ENCODE assay signal across 22 cellular contexts in genomic region chr4:93529692-93530091, GRCh38.
DNase-seq lines count a peak whose midpoint lies in the region; ATAC-seq and TF ChIP-seq lines count a peak whose summit lies in the region.
"Had no signal": no experiment of that assay in that cellular context is flagged by ENCODE, and none has a peak within 500 bp of the region (broad histone marks: within the 10 kb centered on the region; RNA-seq: fewer than 3 reads in every experiment).

No MANE protein-coding gene starts in this region.

- H3K27ac ChIP-seq in neural cell (ENCODE audit: low read length) = peak overlapping the region; percentile 36
- H3K27ac ChIP-seq: 22Rv1, BLaER1, C4-2B had no signal

- no peaks in the 10 kb centered on the region for H4K20me1 ChIP-seq in neural cell (ENCODE audit: insufficient read depth)
- H4K20me1 ChIP-seq: BLaER1 had no signal

- no peak for ATAC-seq in GM19395 (IDR thresholded peaks at IDR 0.05; ENCODE audit: unreplicated experiment)
- ATAC-seq: CD8-positive, alpha-beta T cell; GM12878; GM23338 had no signal

- H3K27me3 Mint-ChIP-seq in T-helper 2 cell treated with Interferon-gamma antibody and Interleukin-4, amounts not matched to agents 5 μg/mL and 100 μg/mL, for 36 hours (ENCODE audit: low read depth) = no peaks in the 10 kb centered on the region
- H3K27me3 Mint-ChIP-seq: B cell; CD4-positive, CD25-positive, alpha-beta regulatory T cell had no signal

- H3K4me2 ChIP-seq in neural cell (ENCODE audit: low read length) = no peak overlapping the region
- H3K4me2 ChIP-seq: BLaER1, GM23338 had no signal

- peak overlapping the region; percentile 13 for H3K4me3 ChIP-seq in neural cell (ENCODE audit: low read length)
- H3K4me3 ChIP-seq: BLaER1, GM12878, GM23338, HAP-1 had no signal

- H3K4me3 Mint-ChIP-seq in T-helper 2 cell treated with Interferon-gamma antibody and Interleukin-4, amounts not matched to agents 5 μg/mL and 100 μg/mL, for 36 hours = no peak overlapping the region
- H3K4me3 Mint-ChIP-seq: B cell; CD4-positive, CD25-positive, alpha-beta regulatory T cell; CD8-positive, alpha-beta T cell; GM23338; HFFc6 had no signal

- no peaks in the 10 kb centered on the region for H3K27me3 ChIP-seq in neural cell (ENCODE audit: insufficient read depth, low read depth, low read length)
- H3K27me3 ChIP-seq: BLaER1 had no signal

- H3K36me3 ChIP-seq in neural cell (ENCODE audit: insufficient read depth, low read length) = no peaks in the 10 kb centered on the region
- H3K36me3 ChIP-seq: BLaER1, HAP-1 had no signal

- H3K4me1 Mint-ChIP-seq in T-helper 2 cell treated with Interferon-gamma antibody and Interleukin-4, amounts not matched to agents 5 μg/mL and 100 μg/mL, for 36 hours (ENCODE audit: low read depth) = no peaks in the 10 kb centered on the region
- H3K4me1 Mint-ChIP-seq: B cell; CD4-positive, CD25-positive, alpha-beta regulatory T cell had no signal

- TF ChIP-seq RAD21 in neural cell (conservative IDR thresholded peaks at IDR 0.05) = peak; percentile 20

- DNase-seq in NCI-H1105 treated with DMSO at 0.1 percent for 48 hours (lab: John Stamatoyannopoulos, UW) (peak; percentile 13), NCI-H1105 (lab: John Stamatoyannopoulos, UW) (no peak), NCI-H748 (lab: John Stamatoyannopoulos, UW; ENCODE audit: unreplicated experiment) (peak; percentile 16), NCI-H748 treated with DMSO at 0.1 percent for 48 hours (lab: John Stamatoyannopoulos, UW) (no peak), NCI-H69 (lab: John Stamatoyannopoulos, UW) (peak; percentile 67)
- DNase-seq in T-helper 2 cell treated with Interferon-gamma antibody and Interleukin-4, amounts not matched to agents 5 μg/mL and 100 μg/mL, for 36 hours (ENCODE audit: low spot score) = no peak
- DNase-seq: CD4-positive, CD25-positive, alpha-beta regulatory T cell; CD8-positive, alpha-beta T cell; DMS 273 treated with DMSO at 0.1 percent for 48 hours; DMS79; EL; GDM1; HFFc6 had no signal

- no peak overlapping the region for H3K9ac ChIP-seq in neural cell (ENCODE audit: low read length)
- H3K9ac ChIP-seq: BLaER1 had no signal

- no peak overlapping the region for H2AFZ ChIP-seq in neural cell (ENCODE audit: low read depth, low read length)
- H2AFZ ChIP-seq: GM23338 had no signal

- H3K27ac Mint-ChIP-seq in T-helper 2 cell treated with Interferon-gamma antibody and Interleukin-4, amounts not matched to agents 5 μg/mL and 100 μg/mL, for 36 hours = no peak overlapping the region
- H3K27ac Mint-ChIP-seq: B cell; CD4-positive, CD25-positive, alpha-beta regulatory T cell; CD8-positive, alpha-beta T cell; GM23338; HFFc6 had no signal

- no peaks in the 10 kb centered on the region for H3K9me2 ChIP-seq in neural cell (ENCODE audit: insufficient read depth, low read length)

- H3K79me2 ChIP-seq in neural cell (replicated peaks; ENCODE audit: insufficient read depth, low read length) = no peaks in the 10 kb centered on the region

- H3K9me3 ChIP-seq in neural cell (ENCODE audit: low read length) = no peaks in the 10 kb centered on the region
- H3K9me3 ChIP-seq: BLaER1, HAP-1 had no signal

- no peaks in the 10 kb centered on the region for H3F3A ChIP-seq in neural cell (ENCODE audit: insufficient read depth, low read length, poor library complexity, severe bottlenecking)

- H3K9me3 Mint-ChIP-seq in T-helper 2 cell treated with Interferon-gamma antibody and Interleukin-4, amounts not matched to agents 5 μg/mL and 100 μg/mL, for 36 hours = peaks cover 6% of the 10 kb centered on the region
- H3K9me3 Mint-ChIP-seq: GM23338 had no signal

- H3K36me3 Mint-ChIP-seq in T-helper 2 cell treated with Interferon-gamma antibody and Interleukin-4, amounts not matched to agents 5 μg/mL and 100 μg/mL, for 36 hours (ENCODE audit: low read depth) = no peaks in the 10 kb centered on the region
- H3K36me3 Mint-ChIP-seq: CD4-positive, CD25-positive, alpha-beta regulatory T cell; CD8-positive, alpha-beta T cell had no signal

- peak; percentile 84 for TF ChIP-seq EP300 in neural cell (conservative IDR thresholded peaks at IDR 0.05; ENCODE audit: poor library complexity, severe bottlenecking)

- no peak for TF ChIP-seq CTCF in neural cell (IDR thresholded peaks at IDR 0.05; ENCODE audit: poor library complexity, severe bottlenecking)

TF ChIP-seq in neural cell, 6 proteins besides CTCF, POLR2A, EP300 and RAD21:
- TF ChIP-seq EZH2 (IDR thresholded peaks at IDR 0.05; ENCODE audit: borderline replicate concordance, insufficient read depth, low read length, poor library complexity, severe bottlenecking) (no peak), POLR2AphosphoS5 (IDR thresholded peaks at IDR 0.05) (peak; percentile 51), REST (IDR thresholded peaks at IDR 0.05; ENCODE audit: borderline replicate concordance) (peak; percentile 55)

Comparison
In these comparisons a context has a peak if more than half of its experiments do, and no peak if none do; other contexts are left out.
1. DNase-seq: peak in NCI-H1105 treated with DMSO at 0.1 percent for 48 hours (single experiment), NCI-H748 (single experiment) and NCI-H69 (single experiment); none in NCI-H1105 (single experiment), NCI-H748 treated with DMSO at 0.1 percent for 48 hours (single experiment) and T-helper 2 cell treated with Interferon-gamma antibody and Interleukin-4, amounts not matched to agents 5 μg/mL and 100 μg/mL, for 36 hours (single experiment).